In genomic region chr15:68888419-68888818, GRCh38 we compare ENCODE assay signal across 14 cellular contexts. TPM values are rescaled to one million over a fixed set of nuclear protein-coding genes. Genes with fewer than 3 reads are reported as not detected.
DNase-seq lines count a peak whose midpoint lies in the region; ATAC-seq, FAIRE-seq and TF ChIP-seq lines count a peak whose summit lies in the region.
"Had no signal": no experiment of that assay in that cellular context is flagged by ENCODE, and none has a peak within 500 bp of the region (broad histone marks: within the 10 kb centered on the region; RNA-seq: fewer than 3 reads in every experiment).

No MANE protein-coding gene starts in this region.

- POLR2A ChIA-PET in K562 (lab: Yijun Ruan, JAX), result no interaction called here
- POLR2A ChIA-PET in naive thymus-derived CD8-positive, alpha-beta T cell (lab: Charles Lee), result no interaction called here

- WGBS in K562 (ENCODE audit: insufficient coverage, low coverage, missing lambda C conversion rate), result 3% methylated on average over 8 of the region's 12 CpGs

- H3K9ac ChIP-seq in K562 (ENCODE audit: insufficient read depth in 1 of 2, low read depth in 2 of 2, low read length in 2 of 2), result no peak overlapping the region

- H3K4me2 ChIP-seq in K562 (ENCODE audit: insufficient read depth, low read length), result no peak overlapping the region

- no peaks in the 10 kb centered on the region for H3K4me1 ChIP-seq in K562 (replicated peaks in 1 of 2; ENCODE audit: control insufficient read depth in 2 of 2, insufficient read depth in 2 of 2, low read length in 2 of 2)
- H3K4me1 ChIP-seq: right lobe of liver, tibial nerve had no signal

- intact Hi-C loops in K562 (cut with micrococcal nuclease), result no loop called here

- TF ChIP-seq RAD21 in K562 (CRISPR knock-in tag; conservative IDR thresholded peaks at IDR 0.05 in 1 of 2, IDR thresholded peaks at IDR 0.05 in 1 of 2), result no peak

- H3K9me1 ChIP-seq in K562 (ENCODE audit: control insufficient read depth, insufficient read depth, low read length), result no peaks in the 10 kb centered on the region

- TF ChIP-seq POLR2A in NB4 (IDR thresholded peaks at IDR 0.05; ENCODE audit: extremely low read depth, insufficient read length) (no peak), K562 (conservative IDR thresholded peaks at IDR 0.05) (no peak)

- H3K9me3 Mint-ChIP-seq in T-helper 1 cell treated with Interleukin-12 subunit alpha and Interleukin-12 subunit beta and Interleukin-4 antibody, amounts not matched to agents 30 μg/mL and 1 μg/mL, for 36 hours, result no peaks in the 10 kb centered on the region
- no peaks in the 10 kb centered on the region for H3K9me3 Mint-ChIP-seq in naive thymus-derived CD8-positive, alpha-beta T cell

- no peaks in the 10 kb centered on the region for H3K9me3 ChIP-seq in K562 (replicated peaks; ENCODE audit: control insufficient read depth, insufficient read depth, low read depth, low read length)
- H3K9me3 ChIP-seq: right lobe of liver, tibial nerve had no signal

- H3K4me3 ChIP-seq in NB4 (ENCODE audit: low read depth, low read length) (no peak overlapping the region), K562 (no peak overlapping the region)
- H3K4me3 ChIP-seq: right lobe of liver, tibial nerve had no signal

- TF ChIP-seq EP300 in K562 (IDR thresholded peaks at IDR 0.05; ENCODE audit: low read length), result no peak

- peak overlapping the region; percentile 81 for H3K4me3 Mint-ChIP-seq in T-helper 1 cell treated with Interleukin-12 subunit alpha and Interleukin-12 subunit beta and Interleukin-4 antibody, amounts not matched to agents 30 μg/mL and 1 μg/mL, for 36 hours
- peak overlapping the region in 9 of 10 donors; percentile 40 to 83 (median 72) for H3K4me3 Mint-ChIP-seq in naive thymus-derived CD8-positive, alpha-beta T cell

- no peaks in the 10 kb centered on the region for H3K36me3 Mint-ChIP-seq in T-helper 1 cell treated with Interleukin-12 subunit alpha and Interleukin-12 subunit beta and Interleukin-4 antibody, amounts not matched to agents 30 μg/mL and 1 μg/mL, for 36 hours (ENCODE audit: low read depth)
- H3K36me3 Mint-ChIP-seq in naive thymus-derived CD8-positive, alpha-beta T cell, result no peaks in the 10 kb centered on the region

- DNase-seq in T-helper 1 cell (no peak), NB4 (ENCODE audit: low read depth) (peak; percentile 6), K562 (ENCODE audit: extremely low read depth in 1 of 4, low spot score in 3 of 4) (no peak), RPMI8226 (no peak)
- peak in 1 of 10 donors; percentile 12 for DNase-seq in naive thymus-derived CD8-positive, alpha-beta T cell
- DNase-seq in central memory CD4-positive, alpha-beta T cell, result no peak
- DNase-seq: aorta, right lobe of liver had no signal

- BruUV-seq in K562 (replicated peaks; lab: Mats Ljungman, UMichigan), result no TSS peak

- no peak for TF ChIP-seq CTCF in NB4 (IDR thresholded peaks at IDR 0.05; ENCODE audit: low read depth, low read length)
- TF ChIP-seq CTCF in K562 (IDR thresholded peaks at IDR 0.05 in 2 of 3, conservative IDR thresholded peaks at IDR 0.05 in 1 of 3; ENCODE audit: insufficient read depth in 2 of 3, low read depth in 1 of 3, low read length in 3 of 3), result no peak

- no peak overlapping the region for H3K27ac ChIP-seq in K562 (ENCODE audit: extremely low read depth, low read depth, low read length)
- H3K27ac ChIP-seq: 22Rv1, right lobe of liver, tibial nerve had no signal

- H3K27me3 Mint-ChIP-seq in T-helper 1 cell treated with Interleukin-12 subunit alpha and Interleukin-12 subunit beta and Interleukin-4 antibody, amounts not matched to agents 30 μg/mL and 1 μg/mL, for 36 hours (ENCODE audit: low read depth), result peaks cover 24% of the 10 kb centered on the region
- peaks cover 3 to 16% (median 6%) of the 10 kb centered on the region in 5 donors for H3K27me3 Mint-ChIP-seq in naive thymus-derived CD8-positive, alpha-beta T cell

- no peak overlapping the region for H3K27ac Mint-ChIP-seq in T-helper 1 cell treated with Interleukin-12 subunit alpha and Interleukin-12 subunit beta and Interleukin-4 antibody, amounts not matched to agents 30 μg/mL and 1 μg/mL, for 36 hours
- H3K27ac Mint-ChIP-seq in naive thymus-derived CD8-positive, alpha-beta T cell, result peak overlapping the region in 2 of 10 donors; percentile 56 to 83

- in situ Hi-C loops in K562 (cut with MboI), result no loop called here

- peaks cover 2% of the 10 kb centered on the region for H3K4me1 Mint-ChIP-seq in T-helper 1 cell treated with Interleukin-12 subunit alpha and Interleukin-12 subunit beta and Interleukin-4 antibody, amounts not matched to agents 30 μg/mL and 1 μg/mL, for 36 hours (ENCODE audit: low read depth)
- no peaks in the 10 kb centered on the region for H3K4me1 Mint-ChIP-seq in naive thymus-derived CD8-positive, alpha-beta T cell

- H4K20me1 ChIP-seq in K562 (replicated peaks; ENCODE audit: control insufficient read depth, insufficient read depth, low read length), result no peaks in the 10 kb centered on the region; the same call in 1 of the 2 replicates

- FAIRE-seq in K562 (lab: Jason Lieb, UNC), result no peak
- FAIRE-seq: frontal cortex had no signal

- ATAC-seq in K562, result peak; percentile 33; the same call in 2 of the 3 replicates
- ATAC-seq in naive thymus-derived CD8-positive, alpha-beta T cell, result peak; percentile 41 to 77
- ATAC-seq in HG03460 (IDR thresholded peaks at IDR 0.05; ENCODE audit: unreplicated experiment), result no peak
- ATAC-seq: right lobe of liver had no signal

- no peaks in the 10 kb centered on the region for H3K36me3 ChIP-seq in K562 (ENCODE audit: control insufficient read depth, insufficient read depth, low read length)
- H3K36me3 ChIP-seq: right lobe of liver, tibial nerve had no signal

- H2AFZ ChIP-seq in K562 (ENCODE audit: low read depth, low read length), result no peak overlapping the region

- CTCF ChIA-PET in K562 (lab: Yijun Ruan, JAX; ENCODE audit: low intra/inter-chr PET ratio), result no interaction called here

- H3K27me3 ChIP-seq in K562 (ENCODE audit: control insufficient read depth in 2 of 2, insufficient read depth in 2 of 2, low read length in 2 of 2), result peaks cover 9 to 13% of the 10 kb centered on the region in 2 experiments
- H3K27me3 ChIP-seq: right lobe of liver had no signal

- H3K79me2 ChIP-seq in K562 (ENCODE audit: control insufficient read depth, insufficient read depth, low read length), result no peaks in the 10 kb centered on the region

TF ChIP-seq in K562, 482 proteins besides CTCF, POLR2A, EP300 and RAD21 (continues in another document):
- TF ChIP-seq BRD4 (IDR thresholded peaks at IDR 0.05), result no peak
- TF ChIP-seq ZNF354B (CRISPR knock-in tag; IDR thresholded peaks at IDR 0.05), result no peak
- TF ChIP-seq ETV5 (CRISPR knock-in tag; IDR thresholded peaks at IDR 0.05; ENCODE audit: low read depth), result no peak
- TF ChIP-seq ZNF695 (CRISPR knock-in tag; IDR thresholded peaks at IDR 0.05), result no peak
- no peak for TF ChIP-seq E2F5 (CRISPR knock-in tag; IDR thresholded peaks at IDR 0.05)
- no peak for TF ChIP-seq RBM17 (IDR thresholded peaks at IDR 0.05; ENCODE audit: borderline replicate concordance, low read depth, low read length)
- TF ChIP-seq E2F4 (CRISPR knock-in tag; IDR thresholded peaks at IDR 0.05; ENCODE audit: low read depth), result no peak
- no peak for TF ChIP-seq FOXM1 (IDR thresholded peaks at IDR 0.05; ENCODE audit: low read depth)
- no peak for TF ChIP-seq FOXM1 (CRISPR knock-in tag; IDR thresholded peaks at IDR 0.05; ENCODE audit: low read depth)
- no peak for TF ChIP-seq FOXA1 (IDR thresholded peaks at IDR 0.05; ENCODE audit: borderline replicate concordance)
- no peak for TF ChIP-seq FOXA3 (CRISPR knock-in tag; conservative IDR thresholded peaks at IDR 0.05 in 1 of 2, IDR thresholded peaks at IDR 0.05 in 1 of 2)
- no peak for TF ChIP-seq NONO (IDR thresholded peaks at IDR 0.05; ENCODE audit: low read depth in 2 of 2, low read length in 1 of 2)

RNA-seq across cellular contexts. Expression of gene SPESP1, which starts 41.9 kb away (rescaled TPM):
- not detected in 2 replicates for total RNA-seq in K562 (2011; cell fraction: chromatin; rRNA removed; ENCODE audit: low replicate concordance)
- not detected in 2 replicates for total RNA-seq in K562 (2011; cell fraction: nucleolus; rRNA removed)
- total RNA-seq in K562 (2011; cell fraction: nucleoplasm; rRNA removed), result not detected in 2 replicates
- total RNA-seq in K562 (2014; rRNA removed) (not detected in 2 replicates), K562 (2014; rRNA removed; fragmentation: Illumina TruSeq; extraction: Trizol) (not detected in 2 replicates), K562 (2015; rRNA removed; fragmentation: Illumina TruSeq; extraction: Trizol) (not detected in 2 replicates), K562 (2021) (not detected in 2 replicates)
- polyA plus RNA-seq in K562 (2011; rRNA removed) (not detected in 2 replicates), K562 (2014; fragmentation: Illumina TruSeq; extraction: Trizol) (not detected in 2 replicates), K562 (2014; fragmentation: Nextera tagmentation; extraction: Ambion mirVana) (not detected), K562 (2014; rRNA removed) (not detected in 2 replicates)
- polyA plus RNA-seq in K562 (2011; cell fraction: cytosol; rRNA removed), result not detected in 2 replicates
- not detected in 2 replicates for polyA plus RNA-seq in K562 (2011; cell fraction: nucleus; rRNA removed)
- polyA plus RNA-seq in K562 (2012), result not detected in 2 replicates
- not detected in 2 replicates for polyA minus RNA-seq in K562 (2011; rRNA and poly(A)+ RNA removed)
- polyA minus RNA-seq in K562 (2011; cell fraction: cytosol; rRNA and poly(A)+ RNA removed), result not detected in 2 replicates
- not detected in 2 replicates for polyA minus RNA-seq in K562 (2011; cell fraction: nucleus; rRNA and poly(A)+ RNA removed)
- total RNA-seq in naive thymus-derived CD8-positive, alpha-beta T cell, result under 1 TPM; 0.60 to 0.69 TPM
- under 1 TPM; 0.36 to 0.94 (median 0.80) TPM for polyA plus RNA-seq in naive thymus-derived CD8-positive, alpha-beta T cell
- polyA plus RNA-seq: neural cell had no signal
